Comparison of ENCODE assay signal across 25 cellular contexts in the genomic region with DNA sequence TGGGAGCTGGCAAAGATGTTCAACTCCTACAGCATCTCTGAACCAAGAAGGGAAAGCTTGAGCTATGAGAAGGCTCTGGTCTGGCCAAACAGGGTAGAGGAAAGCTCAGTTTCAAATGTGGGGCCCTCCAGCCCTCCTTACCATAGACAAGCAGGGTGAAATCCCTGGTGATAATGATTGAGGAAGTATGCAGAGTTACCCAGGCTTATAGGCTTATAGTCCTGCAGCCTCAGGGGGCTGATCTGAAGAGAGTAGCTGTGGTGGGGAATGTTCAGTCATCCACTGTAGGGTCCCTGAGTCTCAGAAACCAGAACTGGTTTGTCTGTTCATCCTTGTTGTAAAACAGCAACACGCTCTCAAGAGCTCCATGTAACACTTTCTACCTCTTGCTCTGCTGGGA. TPM values are rescaled to one million over a fixed set of nuclear protein-coding genes. Genes with fewer than 3 reads are reported as not detected.
DNase-seq lines count a peak whose midpoint lies in the region; ATAC-seq, FAIRE-seq and TF ChIP-seq lines count a peak whose summit lies in the region.
"Had no signal": no experiment of that assay in that cellular context is flagged by ENCODE, and none has a peak within 500 bp of the region (broad histone marks: within the 10 kb centered on the region; RNA-seq: fewer than 3 reads in every experiment).

No MANE protein-coding gene starts in this region.

- ATAC-seq in HG03460 (IDR thresholded peaks at IDR 0.05; ENCODE audit: unreplicated experiment) (peak; percentile 46), HG03159 (IDR thresholded peaks at IDR 0.05; ENCODE audit: unreplicated experiment) (no peak)
- no peak for ATAC-seq in activated CD8-positive, alpha-beta T cell treated with anti-CD3 and anti-CD28 coated beads, Interleukin-2, amount 10 ng/mL, durations not matched to agents 7 days and 5 days
- peak; percentile 93 for ATAC-seq in stimulated activated naive B cell treated with anti-CD40 and anti-IgM and Interleukin-4, amounts not matched to agents 10 μg/mL and 1 μg/mL and 100 μg/mL, for 72 hours (replicated peaks)

- DNase-seq in NCI-H82 (lab: John Stamatoyannopoulos, UW) (peak; percentile 31), NCI-H82 treated with DMSO at 0.1 percent for 48 hours (lab: John Stamatoyannopoulos, UW; ENCODE audit: unreplicated experiment) (no peak), mammary epithelial cell (no peak), RCC 7860 (ENCODE audit: low spot score) (no peak)
- DNase-seq in activated CD8-positive, alpha-beta T cell treated with anti-CD3 and anti-CD28 coated beads, Interleukin-2, amount 10 ng/mL, durations not matched to agents 7 days and 5 days, result peak; percentile 18
- peak; percentile 40 for DNase-seq in stimulated activated naive B cell treated with anti-CD40 and anti-IgM and Interleukin-4, amounts not matched to agents 10 μg/mL and 1 μg/mL and 100 μg/mL, for 72 hours
- DNase-seq: 8988T; activated effector memory CD4-positive, alpha-beta T cell treated with Interleukin-2 at 50 U/mL for 16 hours; adrenal gland; BE2C; foreskin melanocyte; NCI-H526 treated with DMSO at 0.1 percent for 48 hours; posterior cingulate gyrus; SHP77 treated with DMSO at 0.1 percent for 48 hours; upper lobe of left lung had no signal

- POLR2A ChIA-PET in activated CD8-positive, alpha-beta T cell treated with anti-CD3 and anti-CD28 coated beads, Interleukin-2, amount 10 ng/mL, durations not matched to agents 7 days and 5 days (lab: Charles Lee), result interaction anchor here (1.5 to 1.8 kb wide), 2 partner anchors 20 to 61 kb away, joined by 4 to 5 read pairs; partner anchors contain the start of gene LY9

- H3K4me3 ChIP-seq in mammary epithelial cell (replicated peaks in 1 of 3; ENCODE audit: insufficient read depth in 1 of 3, low read depth in 2 of 3, low read length in 3 of 3), result no peak overlapping the region
- H3K4me3 ChIP-seq: adrenal gland, breast epithelium, upper lobe of left lung had no signal

- no peak overlapping the region for H3K27ac ChIP-seq in mammary epithelial cell (ENCODE audit: insufficient read depth, low read depth, low read length)
- H3K27ac ChIP-seq: adrenal gland, breast epithelium, upper lobe of left lung had no signal

- peaks cover 2% of the 10 kb centered on the region for H3K36me3 Mint-ChIP-seq in activated CD8-positive, alpha-beta T cell treated with anti-CD3 and anti-CD28 coated beads, Interleukin-2, amount 10 ng/mL, durations not matched to agents 7 days and 5 days (ENCODE audit: low read depth)
- peaks cover 25 to 38% of the 10 kb centered on the region in 2 donors for H3K36me3 Mint-ChIP-seq in stimulated activated naive B cell treated with anti-CD40 and anti-IgM and Interleukin-4, amounts not matched to agents 10 μg/mL and 1 μg/mL and 100 μg/mL, for 72 hours

- H3K27ac Mint-ChIP-seq in activated CD8-positive, alpha-beta T cell treated with anti-CD3 and anti-CD28 coated beads, Interleukin-2, amount 10 ng/mL, durations not matched to agents 7 days and 5 days, result peak overlapping the region; percentile 10
- H3K27ac Mint-ChIP-seq in stimulated activated naive B cell treated with anti-CD40 and anti-IgM and Interleukin-4, amounts not matched to agents 10 μg/mL and 1 μg/mL and 100 μg/mL, for 72 hours, result peak overlapping the region; percentile 83
- H3K27ac Mint-ChIP-seq: nephron; T-helper 1 cell treated with Interleukin-12 subunit alpha and Interleukin-12 subunit beta and Interleukin-4 antibody, amounts not matched to agents 30 μg/mL and 1 μg/mL, for 36 hours had no signal

- H3K36me3 ChIP-seq in mammary epithelial cell (ENCODE audit: insufficient read depth, low read length), result no peaks in the 10 kb centered on the region
- H3K36me3 ChIP-seq: adrenal gland, BE2C, breast epithelium, upper lobe of left lung had no signal

- TF ChIP-seq CTCF in mammary epithelial cell (conservative IDR thresholded peaks at IDR 0.05 in 1 of 2, IDR thresholded peaks at IDR 0.05 in 1 of 2; ENCODE audit: extremely low read depth in 1 of 2, insufficient read depth in 1 of 2, low read depth in 1 of 2, low read length in 2 of 2), result no peak

- CTCF ChIA-PET in activated CD8-positive, alpha-beta T cell treated with anti-CD3 and anti-CD28 coated beads, Interleukin-2, amount 10 ng/mL, durations not matched to agents 7 days and 5 days (lab: Charles Lee), result interaction anchor here (1.0 to 10.7 kb wide), 29 partner anchors 8 to 214 kb away, joined by 3 to 226 read pairs (median 7); partner anchors contain the start of genes ITLN2 and LY9
- CTCF ChIA-PET in mammary epithelial cell (lab: Charles Lee; ENCODE audit: low non-redundant PET), result no interaction called here

- dilution Hi-C loops in mammary epithelial cell (cut with HindIII; ENCODE audit: low sequenced_read_pairs), result no loop called here

- no peak overlapping the region for H2AFZ ChIP-seq in mammary epithelial cell (ENCODE audit: low read depth, low read length)

- no peak overlapping the region for H3K9ac ChIP-seq in mammary epithelial cell (ENCODE audit: insufficient read depth, low read length)

- peaks cover 33% of the 10 kb centered on the region for H3K4me1 Mint-ChIP-seq in activated CD8-positive, alpha-beta T cell treated with anti-CD3 and anti-CD28 coated beads, Interleukin-2, amount 10 ng/mL, durations not matched to agents 7 days and 5 days (ENCODE audit: low read depth)
- peaks cover 67 to 85% of the 10 kb centered on the region in 2 donors for H3K4me1 Mint-ChIP-seq in stimulated activated naive B cell treated with anti-CD40 and anti-IgM and Interleukin-4, amounts not matched to agents 10 μg/mL and 1 μg/mL and 100 μg/mL, for 72 hours
- H3K4me1 Mint-ChIP-seq: nephron had no signal

- H3K9me3 Mint-ChIP-seq in activated CD8-positive, alpha-beta T cell treated with anti-CD3 and anti-CD28 coated beads, Interleukin-2, amount 10 ng/mL, durations not matched to agents 7 days and 5 days (ENCODE audit: insufficient read depth), result no peaks in the 10 kb centered on the region
- no peaks in the 10 kb centered on the region for H3K9me3 Mint-ChIP-seq in stimulated activated naive B cell treated with anti-CD40 and anti-IgM and Interleukin-4, amounts not matched to agents 10 μg/mL and 1 μg/mL and 100 μg/mL, for 72 hours
- H3K9me3 Mint-ChIP-seq: nephron; T-helper 1 cell treated with Interleukin-12 subunit alpha and Interleukin-12 subunit beta and Interleukin-4 antibody, amounts not matched to agents 30 μg/mL and 1 μg/mL, for 36 hours had no signal

- intact Hi-C loops in mammary epithelial cell (cut with micrococcal nuclease), result loop anchor here (2.0 kb wide), 2 partner anchors 49 to 175 kb away; no protein-coding TSS in a partner anchor

- H3K4me1 ChIP-seq in mammary epithelial cell (ENCODE audit: insufficient read depth, low read length), result no peaks in the 10 kb centered on the region
- H3K4me1 ChIP-seq: adrenal gland, BE2C, breast epithelium had no signal

- no peaks in the 10 kb centered on the region for H4K20me1 ChIP-seq in mammary epithelial cell (ENCODE audit: insufficient read depth, low read length)

- BruUV-seq in mammary epithelial cell (replicated peaks; lab: Mats Ljungman, UMichigan), result no TSS peak

- H3K4me3 Mint-ChIP-seq in activated CD8-positive, alpha-beta T cell treated with anti-CD3 and anti-CD28 coated beads, Interleukin-2, amount 10 ng/mL, durations not matched to agents 7 days and 5 days, result no peak overlapping the region
- H3K4me3 Mint-ChIP-seq in stimulated activated naive B cell treated with anti-CD40 and anti-IgM and Interleukin-4, amounts not matched to agents 10 μg/mL and 1 μg/mL and 100 μg/mL, for 72 hours, result peak overlapping the region; percentile 50 to 61
- H3K4me3 Mint-ChIP-seq: nephron; T-helper 1 cell treated with Interleukin-12 subunit alpha and Interleukin-12 subunit beta and Interleukin-4 antibody, amounts not matched to agents 30 μg/mL and 1 μg/mL, for 36 hours had no signal

- no peak overlapping the region for H3K4me2 ChIP-seq in mammary epithelial cell (ENCODE audit: insufficient read depth, low read depth, low read length)

- no peaks in the 10 kb centered on the region for H3K27me3 ChIP-seq in mammary epithelial cell (ENCODE audit: insufficient read depth, low read length)
- H3K27me3 ChIP-seq: adrenal gland, BE2C, breast epithelium, upper lobe of left lung had no signal

- no peaks in the 10 kb centered on the region for H3K27me3 Mint-ChIP-seq in activated CD8-positive, alpha-beta T cell treated with anti-CD3 and anti-CD28 coated beads, Interleukin-2, amount 10 ng/mL, durations not matched to agents 7 days and 5 days (ENCODE audit: low read depth)
- no peaks in the 10 kb centered on the region for H3K27me3 Mint-ChIP-seq in stimulated activated naive B cell treated with anti-CD40 and anti-IgM and Interleukin-4, amounts not matched to agents 10 μg/mL and 1 μg/mL and 100 μg/mL, for 72 hours

- H3K79me2 ChIP-seq in mammary epithelial cell (ENCODE audit: insufficient read depth, low read length), result no peaks in the 10 kb centered on the region

- 75% methylated on average over 1 of the region's 1 CpG for WGBS in mammary epithelial cell (ENCODE audit: low coverage, missing lambda C conversion rate)

- no peaks in the 10 kb centered on the region for H3K9me3 ChIP-seq in mammary epithelial cell (replicated peaks; ENCODE audit: insufficient read depth, low read length)
- H3K9me3 ChIP-seq: adrenal gland, BE2C, breast epithelium, upper lobe of left lung had no signal

- no peak for FAIRE-seq in RCC 7860 (lab: Jason Lieb, UNC)
- FAIRE-seq: D721Med had no signal

- in situ Hi-C loops in mammary epithelial cell (cut with MboI; ENCODE audit: low sequenced_read_pairs in 2 of 2), result no loop called here

RNA-seq across cellular contexts. Expression of gene LY9, which starts 19.8 kb away (rescaled TPM):
- total RNA-seq in activated CD8-positive, alpha-beta T cell treated with anti-CD3 and anti-CD28 coated beads, Interleukin-2, amount 10 ng/mL, durations not matched to agents 7 days and 5 days, result 10 to 100 TPM; 24.7 to 24.9 TPM
- not detected for total RNA-seq in mammary epithelial cell
- polyA plus RNA-seq in mammary epithelial cell, result not detected
- polyA minus RNA-seq in mammary epithelial cell, result not detected
- total RNA-seq: dermis microvascular lymphatic vessel endothelial cell, epithelial cell of proximal tubule, HT1080, kidney epithelial cell had no signal

RNA-seq across cellular contexts. Expression of gene SLAMF7, which starts 37.1 kb away (rescaled TPM):
- total RNA-seq in activated CD8-positive, alpha-beta T cell treated with anti-CD3 and anti-CD28 coated beads, Interleukin-2, amount 10 ng/mL, durations not matched to agents 7 days and 5 days, result 100 to 1,000 TPM in 1 of 2 experiments, 10 to 100 TPM in 1; 88.5 to 102 TPM
- total RNA-seq in mammary epithelial cell, result 1 to 10 TPM in 1 of 2 donors, under 1 TPM in 1; 0.17 to 7.2 TPM
- 3.0 TPM for polyA plus RNA-seq in mammary epithelial cell
- not detected for polyA minus RNA-seq in mammary epithelial cell
- total RNA-seq: dermis microvascular lymphatic vessel endothelial cell had no signal

Comparison
In these comparisons a context has a peak if more than half of its experiments do, and no peak if none do; other contexts are left out.
1. DNase-seq: peak in NCI-H82 (single experiment), activated CD8-positive, alpha-beta T cell treated with anti-CD3 and anti-CD28 coated beads, Interleukin-2, amount 10 ng/mL, durations not matched to agents 7 days and 5 days (single experiment) and stimulated activated naive B cell treated with anti-CD40 and anti-IgM and Interleukin-4, amounts not matched to agents 10 μg/mL and 1 μg/mL and 100 μg/mL, for 72 hours (single experiment); none in NCI-H82 treated with DMSO at 0.1 percent for 48 hours (single experiment), mammary epithelial cell (single experiment) and RCC 7860 (single experiment).
2. ATAC-seq: peak in HG03460 (single experiment) and stimulated activated naive B cell treated with anti-CD40 and anti-IgM and Interleukin-4, amounts not matched to agents 10 μg/mL and 1 μg/mL and 100 μg/mL, for 72 hours (2 of 2); none in activated CD8-positive, alpha-beta T cell treated with anti-CD3 and anti-CD28 coated beads, Interleukin-2, amount 10 ng/mL, durations not matched to agents 7 days and 5 days (single experiment) and HG03159 (single experiment).
3. RNA of gene LY9, which starts 19.8 kb away (total RNA-seq): 24.7 to 24.9 TPM in activated CD8-positive, alpha-beta T cell treated with anti-CD3 and anti-CD28 coated beads, Interleukin-2, amount 10 ng/mL, durations not matched to agents 7 days and 5 days; not detected in mammary epithelial cell; every median in the first group is over 10 times any median in the second.
4. RNA of gene SLAMF7, which starts 37.1 kb away (total RNA-seq): 88.5 to 102 TPM in activated CD8-positive, alpha-beta T cell treated with anti-CD3 and anti-CD28 coated beads, Interleukin-2, amount 10 ng/mL, durations not matched to agents 7 days and 5 days; 0.17 to 7.2 TPM in mammary epithelial cell; every median in the first group is over 10 times any median in the second.